1 cellular context compared by ENCODE assay signal in genomic region chr7:151123485-151124204, GRCh38.
TF ChIP-seq lines count a peak whose summit lies in the region.

No MANE protein-coding gene starts in this region.

TF ChIP-seq in K562, 482 proteins besides CTCF, POLR2A, EP300 and RAD21 (continued from another document and continues in another):
- TF ChIP-seq MECOM (CRISPR knock-in tag; IDR thresholded peaks at IDR 0.05) = no peak
- TF ChIP-seq ZNF212 (CRISPR knock-in tag; IDR thresholded peaks at IDR 0.05) = no peak
- peak; percentile 65 for TF ChIP-seq CTCFL (IDR thresholded peaks at IDR 0.05; ENCODE audit: borderline replicate concordance, insufficient read depth, low read depth, low read length, poor library complexity, severe bottlenecking)
- TF ChIP-seq RB1 (IDR thresholded peaks at IDR 0.05; ENCODE audit: low read depth) = peak; percentile 89
- no peak for TF ChIP-seq ZNF764 (CRISPR knock-in tag; IDR thresholded peaks at IDR 0.05; ENCODE audit: low read depth)
- TF ChIP-seq MAZ (CRISPR knock-in tag; conservative IDR thresholded peaks at IDR 0.05 in 1 of 2, IDR thresholded peaks at IDR 0.05 in 1 of 2) = peak; percentile 23 to 84; a peak in 2 of 4 replicates
- peak in 1 of 2 experiments; percentile 33 for TF ChIP-seq E2F6 (IDR thresholded peaks at IDR 0.05; ENCODE audit: borderline replicate concordance in 1 of 2, extremely low read depth in 1 of 2, insufficient read depth in 1 of 2, insufficient read length in 1 of 2, low read depth in 1 of 2, low read length in 1 of 2, poor library complexity in 1 of 2, severe bottlenecking in 1 of 2)
- 0 out of 2 replicates have a peak, but pooled peaks have one; percentile 27 for TF ChIP-seq CREB1 (IDR thresholded peaks at IDR 0.05)
- TF ChIP-seq CREB1 (CRISPR knock-in tag; IDR thresholded peaks at IDR 0.05) = peak; percentile 29; the same call in 1 of the 2 replicates
- no peak for TF ChIP-seq ZBTB2 (IDR thresholded peaks at IDR 0.05)
- TF ChIP-seq E2F8 (IDR thresholded peaks at IDR 0.05; ENCODE audit: low read depth, partially characterized antibody) = peak; percentile 49
- peak; percentile 47; the same call in 1 of the 2 replicates for TF ChIP-seq TARDBP (IDR thresholded peaks at IDR 0.05)
- no peak for TF ChIP-seq PRMT5 (CRISPR knock-in tag; IDR thresholded peaks at IDR 0.05)
- TF ChIP-seq ZKSCAN8 (CRISPR knock-in tag; IDR thresholded peaks at IDR 0.05) = no peak
- TF ChIP-seq XRCC5 (IDR thresholded peaks at IDR 0.05; ENCODE audit: low read depth, low read length) = peak; percentile 79
- 0 out of 4 replicates have a peak, but pooled peaks of 1 of the 2 experiments have one; percentile 52 for TF ChIP-seq UBTF (IDR thresholded peaks at IDR 0.05; ENCODE audit: borderline replicate concordance in 1 of 2, low read depth in 2 of 2, low read length in 2 of 2)
- TF ChIP-seq MTF1 (CRISPR knock-in tag; IDR thresholded peaks at IDR 0.05; ENCODE audit: borderline replicate concordance) = 0 out of 2 replicates have a peak, but pooled peaks have one; percentile 26
- TF ChIP-seq TEAD1 (CRISPR knock-in tag; IDR thresholded peaks at IDR 0.05) = peak in 1 of 2 experiments; percentile 72; a peak in 1 of 4 replicates
- no peak for TF ChIP-seq HDAC6 (IDR thresholded peaks at IDR 0.05; ENCODE audit: low read depth, low read length)
- TF ChIP-seq ZNF12 (CRISPR knock-in tag; IDR thresholded peaks at IDR 0.05) = 0 out of 2 replicates have a peak, but pooled peaks have one; percentile 43
- TF ChIP-seq NFYB (IDR thresholded peaks at IDR 0.05; ENCODE audit: extremely low read depth, insufficient read length) = no peak
- TF ChIP-seq TFAP4 (CRISPR knock-in tag; IDR thresholded peaks at IDR 0.05; ENCODE audit: borderline replicate concordance) = peak; percentile 73; the same call in 1 of the 2 replicates
- peak; percentile 48 for TF ChIP-seq POLR2G (IDR thresholded peaks at IDR 0.05; ENCODE audit: low read depth, low read length)
- peak; percentile 48 for TF ChIP-seq HCFC1 (IDR thresholded peaks at IDR 0.05; ENCODE audit: low read depth, low read length)
- no peak for TF ChIP-seq CHD4 (IDR thresholded peaks at IDR 0.05; ENCODE audit: insufficient read depth, insufficient replicate concordance, low read depth, low read length, poor library complexity, severe bottlenecking)
- no peak for TF ChIP-seq NR4A1 (CRISPR knock-in tag; IDR thresholded peaks at IDR 0.05)
- TF ChIP-seq NR4A1 (tag; IDR thresholded peaks at IDR 0.05) = no peak
- peak; percentile 57 for TF ChIP-seq MITF (IDR thresholded peaks at IDR 0.05)
- peak; percentile 6; the same call in 1 of the 2 replicates for TF ChIP-seq THAP12 (CRISPR knock-in tag; IDR thresholded peaks at IDR 0.05)
- TF ChIP-seq PCBP1 (IDR thresholded peaks at IDR 0.05; ENCODE audit: low read depth, low read length, poor library complexity, severe bottlenecking) = no peak
- peak; percentile 51; the same call in 1 of the 2 replicates for TF ChIP-seq EGR1 (conservative IDR thresholded peaks at IDR 0.05)
- TF ChIP-seq SIN3A (IDR thresholded peaks at IDR 0.05; ENCODE audit: borderline replicate concordance in 2 of 2, control insufficient read depth in 1 of 2, low read depth in 2 of 2, low read length in 2 of 2) = 0 out of 4 replicates have a peak, but pooled peaks of 1 of the 2 experiments have one; percentile 39
- TF ChIP-seq TOE1 (IDR thresholded peaks at IDR 0.05; ENCODE audit: borderline replicate concordance) = peak; percentile 53; the same call in 1 of the 2 replicates
- no peak for TF ChIP-seq TOE1 (CRISPR knock-in tag; IDR thresholded peaks at IDR 0.05; ENCODE audit: borderline replicate concordance, low read depth)
- TF ChIP-seq BRD9 (IDR thresholded peaks at IDR 0.05; ENCODE audit: low read depth, partially characterized antibody) = peak; percentile 36
- peak; percentile 21; the same call in 1 of the 2 replicates for TF ChIP-seq ZNF24 (IDR thresholded peaks at IDR 0.05)
- no peak for TF ChIP-seq ZFP36 (IDR thresholded peaks at IDR 0.05; ENCODE audit: low read depth, low read length, partially characterized antibody)
- TF ChIP-seq ZNF165 (CRISPR knock-in tag; IDR thresholded peaks at IDR 0.05; ENCODE audit: borderline replicate concordance) = no peak
- TF ChIP-seq HOXB6 (CRISPR knock-in tag; IDR thresholded peaks at IDR 0.05; ENCODE audit: borderline replicate concordance) = no peak
- 0 out of 2 replicates have a peak, but pooled peaks have one; percentile 29 for TF ChIP-seq ZNF76 (CRISPR knock-in tag; IDR thresholded peaks at IDR 0.05; ENCODE audit: borderline replicate concordance)
- TF ChIP-seq ZKSCAN1 (IDR thresholded peaks at IDR 0.05; ENCODE audit: low read depth, low read length) = peak; percentile 44; the same call in 1 of the 2 replicates
- 0 out of 2 replicates have a peak, but pooled peaks have one; percentile 47 for TF ChIP-seq STAT6 (CRISPR knock-in tag; IDR thresholded peaks at IDR 0.05)
- peak; percentile 40; the same call in 1 of the 2 replicates for TF ChIP-seq JUN (IDR thresholded peaks at IDR 0.05; ENCODE audit: borderline replicate concordance, low read depth, low read length)
- TF ChIP-seq JUN (CRISPR knock-in tag; IDR thresholded peaks at IDR 0.05; ENCODE audit: borderline replicate concordance) = no peak
- peak; percentile 36; the same call in 1 of the 2 replicates for TF ChIP-seq POLR2AphosphoS5 (IDR thresholded peaks at IDR 0.05; ENCODE audit: control insufficient read depth, insufficient read depth, low read depth, low read length)
- peak; percentile 87 for TF ChIP-seq ARID2 (IDR thresholded peaks at IDR 0.05)
- 0 out of 2 replicates have a peak, but pooled peaks have one; percentile 29 for TF ChIP-seq ETV5 (CRISPR knock-in tag; IDR thresholded peaks at IDR 0.05; ENCODE audit: low read depth)
